ENCODE assay signal across 1 cellular context in the genomic region with DNA sequence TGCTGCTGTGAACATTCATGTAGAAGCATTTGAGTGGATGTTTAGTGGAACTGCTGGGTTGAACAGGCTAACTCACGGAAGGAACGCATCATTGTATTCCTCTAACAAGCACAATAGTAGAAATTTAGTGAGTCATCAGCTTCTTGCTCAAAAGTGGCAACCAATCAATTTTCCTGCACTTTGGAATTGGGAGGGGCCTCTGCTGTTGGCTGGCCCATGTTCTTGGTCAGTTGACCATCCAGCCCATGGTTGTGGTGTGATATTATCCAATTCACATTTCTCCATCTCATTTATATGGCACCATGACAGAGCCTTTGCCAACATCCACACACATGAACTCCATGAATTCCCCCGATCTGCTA.
TF ChIP-seq lines count a peak whose summit lies in the region.

No MANE protein-coding gene starts in this region.

TF ChIP-seq in SK-N-SH, 30 proteins besides CTCF, POLR2A, EP300 and RAD21 (continued from another document):
- TF ChIP-seq RXRA (IDR thresholded peaks at IDR 0.05; ENCODE audit: borderline replicate concordance, low read depth) (no peak), RFX5 (IDR thresholded peaks at IDR 0.05; ENCODE audit: low read length) (no peak), FOXJ3 (CRISPR knock-in tag; IDR thresholded peaks at IDR 0.05) (no peak), FOXM1 (IDR thresholded peaks at IDR 0.05; ENCODE audit: low read depth) (no peak), TEAD4 (IDR thresholded peaks at IDR 0.05; ENCODE audit: borderline replicate concordance, insufficient read depth) (no peak), NFIC (IDR thresholded peaks at IDR 0.05; ENCODE audit: borderline replicate concordance) (no peak), SMC3 (IDR thresholded peaks at IDR 0.05; ENCODE audit: low read depth, low read length) (no peak), GATA2 (CRISPR knock-in tag; IDR thresholded peaks at IDR 0.05) (no peak), NRF1 (IDR thresholded peaks at IDR 0.05; ENCODE audit: low read depth, low read length) (no peak), CHD2 (IDR thresholded peaks at IDR 0.05; ENCODE audit: low read length, partially characterized antibody) (no peak), POLR2AphosphoS5 (IDR thresholded peaks at IDR 0.05; ENCODE audit: low read depth, low read length) (no peak), MEF2A (IDR thresholded peaks at IDR 0.05; ENCODE audit: borderline replicate concordance, low read depth) (no peak)
- TF ChIP-seq, protein P1, sequence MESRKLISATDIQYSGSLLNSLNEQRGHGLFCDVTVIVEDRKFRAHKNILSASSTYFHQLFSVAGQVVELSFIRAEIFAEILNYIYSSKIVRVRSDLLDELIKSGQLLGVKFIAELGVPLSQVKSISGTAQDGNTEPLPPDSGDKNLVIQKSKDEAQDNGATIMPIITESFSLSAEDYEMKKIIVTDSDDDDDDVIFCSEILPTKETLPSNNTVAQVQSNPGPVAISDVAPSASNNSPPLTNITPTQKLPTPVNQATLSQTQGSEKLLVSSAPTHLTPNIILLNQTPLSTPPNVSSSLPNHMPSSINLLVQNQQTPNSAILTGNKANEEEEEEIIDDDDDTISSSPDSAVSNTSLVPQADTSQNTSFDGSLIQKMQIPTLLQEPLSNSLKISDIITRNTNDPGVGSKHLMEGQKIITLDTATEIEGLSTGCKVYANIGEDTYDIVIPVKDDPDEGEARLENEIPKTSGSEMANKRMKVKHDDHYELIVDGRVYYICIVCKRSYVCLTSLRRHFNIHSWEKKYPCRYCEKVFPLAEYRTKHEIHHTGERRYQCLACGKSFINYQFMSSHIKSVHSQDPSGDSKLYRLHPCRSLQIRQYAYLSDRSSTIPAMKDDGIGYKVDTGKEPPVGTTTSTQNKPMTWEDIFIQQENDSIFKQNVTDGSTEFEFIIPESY (IDR thresholded peaks at IDR 0.05; ENCODE audit: borderline replicate concordance, low read depth) = no peak
- TF ChIP-seq, protein P2, sequence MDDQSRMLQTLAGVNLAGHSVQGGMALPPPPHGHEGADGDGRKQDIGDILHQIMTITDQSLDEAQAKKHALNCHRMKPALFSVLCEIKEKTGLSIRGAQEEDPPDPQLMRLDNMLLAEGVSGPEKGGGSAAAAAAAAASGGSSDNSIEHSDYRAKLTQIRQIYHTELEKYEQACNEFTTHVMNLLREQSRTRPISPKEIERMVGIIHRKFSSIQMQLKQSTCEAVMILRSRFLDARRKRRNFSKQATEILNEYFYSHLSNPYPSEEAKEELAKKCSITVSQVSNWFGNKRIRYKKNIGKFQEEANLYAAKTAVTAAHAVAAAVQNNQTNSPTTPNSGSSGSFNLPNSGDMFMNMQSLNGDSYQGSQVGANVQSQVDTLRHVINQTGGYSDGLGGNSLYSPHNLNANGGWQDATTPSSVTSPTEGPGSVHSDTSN (IDR thresholded peaks at IDR 0.05) = no peak
